1 cellular context compared by ENCODE assay signal in genomic region chr6:2020909-2021308, GRCh38.
TF ChIP-seq lines count a peak whose summit lies in the region.

No MANE protein-coding gene starts in this region.

TF ChIP-seq in SK-N-SH, 30 proteins besides CTCF, POLR2A, EP300 and RAD21 (continued from another document):
- TF ChIP-seq, protein P1, sequence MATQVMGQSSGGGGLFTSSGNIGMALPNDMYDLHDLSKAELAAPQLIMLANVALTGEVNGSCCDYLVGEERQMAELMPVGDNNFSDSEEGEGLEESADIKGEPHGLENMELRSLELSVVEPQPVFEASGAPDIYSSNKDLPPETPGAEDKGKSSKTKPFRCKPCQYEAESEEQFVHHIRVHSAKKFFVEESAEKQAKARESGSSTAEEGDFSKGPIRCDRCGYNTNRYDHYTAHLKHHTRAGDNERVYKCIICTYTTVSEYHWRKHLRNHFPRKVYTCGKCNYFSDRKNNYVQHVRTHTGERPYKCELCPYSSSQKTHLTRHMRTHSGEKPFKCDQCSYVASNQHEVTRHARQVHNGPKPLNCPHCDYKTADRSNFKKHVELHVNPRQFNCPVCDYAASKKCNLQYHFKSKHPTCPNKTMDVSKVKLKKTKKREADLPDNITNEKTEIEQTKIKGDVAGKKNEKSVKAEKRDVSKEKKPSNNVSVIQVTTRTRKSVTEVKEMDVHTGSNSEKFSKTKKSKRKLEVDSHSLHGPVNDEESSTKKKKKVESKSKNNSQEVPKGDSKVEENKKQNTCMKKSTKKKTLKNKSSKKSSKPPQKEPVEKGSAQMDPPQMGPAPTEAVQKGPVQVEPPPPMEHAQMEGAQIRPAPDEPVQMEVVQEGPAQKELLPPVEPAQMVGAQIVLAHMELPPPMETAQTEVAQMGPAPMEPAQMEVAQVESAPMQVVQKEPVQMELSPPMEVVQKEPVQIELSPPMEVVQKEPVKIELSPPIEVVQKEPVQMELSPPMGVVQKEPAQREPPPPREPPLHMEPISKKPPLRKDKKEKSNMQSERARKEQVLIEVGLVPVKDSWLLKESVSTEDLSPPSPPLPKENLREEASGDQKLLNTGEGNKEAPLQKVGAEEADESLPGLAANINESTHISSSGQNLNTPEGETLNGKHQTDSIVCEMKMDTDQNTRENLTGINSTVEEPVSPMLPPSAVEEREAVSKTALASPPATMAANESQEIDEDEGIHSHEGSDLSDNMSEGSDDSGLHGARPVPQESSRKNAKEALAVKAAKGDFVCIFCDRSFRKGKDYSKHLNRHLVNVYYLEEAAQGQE (IDR thresholded peaks at IDR 0.05; ENCODE audit: low read depth, low read length): no peak
- TF ChIP-seq USF2 (IDR thresholded peaks at IDR 0.05; ENCODE audit: borderline replicate concordance, low read depth, low read length) (no peak), FOXJ3 (CRISPR knock-in tag; IDR thresholded peaks at IDR 0.05) (no peak), POLR2AphosphoS5 (IDR thresholded peaks at IDR 0.05; ENCODE audit: low read depth, low read length) (peak; percentile 30; the same call in 1 of the 2 replicates), MAX (IDR thresholded peaks at IDR 0.05; ENCODE audit: low read depth) (no peak), JUND (IDR thresholded peaks at IDR 0.05) (peak; percentile 29; the same call in 1 of the 2 replicates), USF1 (IDR thresholded peaks at IDR 0.05; ENCODE audit: borderline replicate concordance, low read depth) (no peak), RFX5 (IDR thresholded peaks at IDR 0.05; ENCODE audit: low read length) (no peak), SIN3A (IDR thresholded peaks at IDR 0.05; ENCODE audit: borderline replicate concordance, low read depth, low read length) (no peak), RCOR1 (IDR thresholded peaks at IDR 0.05; ENCODE audit: low read length) (no peak)
TF ChIP-seq in SK-N-SH: peak in this region for 8.
